13 cellular contexts compared by ENCODE assay signal in genomic region chr2:36688291-36688690, GRCh38. TPM values are rescaled to one million over a fixed set of nuclear protein-coding genes. Genes with fewer than 3 reads are reported as not detected.
"Had no signal": no experiment of that assay in that cellular context is flagged by ENCODE, and none has a peak within 500 bp of the region (broad histone marks: within the 10 kb centered on the region; RNA-seq: fewer than 3 reads in every experiment).

No MANE protein-coding gene starts in this region.

RNA-seq across cellular contexts. Expression of gene VIT, which starts 8.2 kb away (rescaled TPM):
- total RNA-seq: activated B cell treated with CpG ODN at 0.5 μM for 24 hours; activated CD4-positive, alpha-beta memory T cell treated with anti-CD3 and anti-CD28 coated beads for 36 hours; activated CD4-positive, alpha-beta memory T cell treated with anti-CD3 and anti-CD28 coated beads, Interleukin-2, amount 10 ng/mL, durations not matched to agents 7 days and 5 days; activated CD4-positive, alpha-beta T cell treated with anti-CD3 and anti-CD28 coated beads for 36 hours; activated CD4-positive, alpha-beta T cell treated with anti-CD3 and anti-CD28 coated beads, Interleukin-2, amount 10 ng/mL, durations not matched to agents 24 days and 14 days; activated CD4-positive, alpha-beta T cell treated with anti-CD3 and anti-CD28 coated beads, Interleukin-2, amount 10 ng/mL, durations not matched to agents 7 days and 5 days; activated CD8-positive, alpha-beta memory T cell treated with anti-CD3 and anti-CD28 coated beads for 36 hours; activated CD8-positive, alpha-beta memory T cell treated with anti-CD3 and anti-CD28 coated beads, Interleukin-2, amount 10 ng/mL, durations not matched to agents 7 days and 5 days; activated CD8-positive, alpha-beta T cell treated with anti-CD3 and anti-CD28 coated beads for 36 hours; activated CD8-positive, alpha-beta T cell treated with anti-CD3 and anti-CD28 coated beads, Interleukin-2, amount 10 ng/mL, durations not matched to agents 7 days and 5 days; T-helper 1 cell treated with Interleukin-12 subunit alpha and Interleukin-12 subunit beta and Interleukin-4 antibody, amounts not matched to agents 30 ng/mL and 1 ng/mL, for 36 hours; T-helper 17 cell; T-helper 2 cell treated with Interferon-gamma antibody and Interleukin-4, amounts not matched to agents 100 ng/mL and 5 ng/mL, for 36 hours had no signal
